In genomic region chr16:88742896-88743605, GRCh38 we compare ENCODE assay signal across 19 cellular contexts. TPM values are rescaled to one million over a fixed set of nuclear protein-coding genes. Genes with fewer than 3 reads are reported as not detected.
A peak's percentile ranks its signal among the peaks of the same experiment; 100 is the strongest.
DNase-seq lines count a peak whose midpoint lies in the region; ATAC-seq, FAIRE-seq and TF ChIP-seq lines count a peak whose summit lies in the region.
"Had no signal": no experiment of that assay in that cellular context is flagged by ENCODE, and none has a peak within 500 bp of the region (broad histone marks: within the 10 kb centered on the region; RNA-seq: fewer than 3 reads in every experiment).

No MANE protein-coding gene starts in this region.

- no TSS peak for BruUV-seq in HepG2 (replicated peaks; lab: Mats Ljungman, UMichigan)

- TF ChIP-seq POLR2A in HepG2 (IDR thresholded peaks at IDR 0.05; ENCODE audit: insufficient read depth in 1 of 2, low read depth in 2 of 2, low read length in 2 of 2) (no peak), right lobe of liver (IDR thresholded peaks at IDR 0.05) (no peak), transverse colon (IDR thresholded peaks at IDR 0.05) (no peak)

- H3K9me3 ChIP-seq in HepG2 (ENCODE audit: low read length) (no peaks in the 10 kb centered on the region), right lobe of liver (no peaks in the 10 kb centered on the region), transverse colon (no peaks in the 10 kb centered on the region)
- H3K9me3 ChIP-seq: SJCRH30 had no signal

- no peaks in the 10 kb centered on the region for H3K9me3 Mint-ChIP-seq in effector memory CD8-positive, alpha-beta T cell
- H3K9me3 Mint-ChIP-seq: CD4-positive, alpha-beta T cell; H9; IgD-negative memory B cell had no signal

- POLR2A ChIA-PET in HepG2 (lab: Yijun Ruan, JAX) = no interaction called here

- H2AFZ ChIP-seq in HepG2 (ENCODE audit: low read length) = no peak overlapping the region

- H3K27ac ChIP-seq in HepG2 (ENCODE audit: extremely low read length, insufficient read depth, low read length) = no peak overlapping the region
- no peak overlapping the region for H3K27ac ChIP-seq in right lobe of liver
- H3K27ac ChIP-seq in transverse colon = peak overlapping the region in 1 of 4 donors; percentile 45
- H3K27ac ChIP-seq: SJCRH30 had no signal

- no peak for ATAC-seq in HepG2
- ATAC-seq in right lobe of liver = no peak
- ATAC-seq in effector memory CD8-positive, alpha-beta T cell (replicated peaks) = no peak
- no peak for ATAC-seq in GM19324 (IDR thresholded peaks at IDR 0.05; ENCODE audit: low FRiP score, unreplicated experiment)
- no peak for ATAC-seq in SK-N-SH treated with all-trans-retinoic acid at 6 μM for 48 hours

- FAIRE-seq in HepG2 (lab: Jason Lieb, UNC) = no peak
- FAIRE-seq: A204.1 had no signal

- peak overlapping the region; percentile 19 to 38 for H3K27ac Mint-ChIP-seq in effector memory CD8-positive, alpha-beta T cell
- H3K27ac Mint-ChIP-seq: H9 had no signal

- peaks cover 14 to 31% of the 10 kb centered on the region in 2 donors for H3K4me1 Mint-ChIP-seq in effector memory CD8-positive, alpha-beta T cell (ENCODE audit: low read depth in 2 of 2)

- no peak for DNase-seq in HepG2 (ENCODE audit: low spot score)
- no peak for DNase-seq in right lobe of liver
- peak; percentile 48 for DNase-seq in NAMALWA (ENCODE audit: low spot score)
- no peak for DNase-seq in effector memory CD8-positive, alpha-beta T cell
- DNase-seq in transverse colon = peak; percentile 44
- no peak for DNase-seq in COR-L47 (lab: John Stamatoyannopoulos, UW)
- DNase-seq: GF-D8, NCI-H1048, NCI-H1417 treated with DMSO at 0.1 percent for 48 hours, NCI-H187, NCI-H446 treated with DMSO at 0.1 percent for 48 hours had no signal

- H3K36me3 ChIP-seq in HepG2 (replicated peaks in 1 of 2; ENCODE audit: control insufficient read depth in 1 of 2, insufficient read depth in 2 of 2, low read length in 2 of 2) = peaks cover 23 to 37% of the 10 kb centered on the region in 2 experiments; a peak in 4 of 5 replicates
- peaks cover 0 to 6% (median 0%) of the 10 kb centered on the region in 4 donors for H3K36me3 ChIP-seq in right lobe of liver
- peaks cover 0 to 5% (median 0%) of the 10 kb centered on the region in 4 donors for H3K36me3 ChIP-seq in transverse colon
- H3K36me3 ChIP-seq: SJCRH30 had no signal

- H3K79me2 ChIP-seq in HepG2 (ENCODE audit: insufficient read depth, low read length) = no peaks in the 10 kb centered on the region

- H3K4me1 ChIP-seq in HepG2 (ENCODE audit: insufficient read depth, low read length) (no peaks in the 10 kb centered on the region), right lobe of liver (peaks cover 0 to 6% (median 3%) of the 10 kb centered on the region in 4 donors), transverse colon (peaks cover 21 to 35% (median 29%) of the 10 kb centered on the region in 4 donors)

- TF ChIP-seq RAD21 in HepG2 (CRISPR knock-in tag; IDR thresholded peaks at IDR 0.05) = no peak

- 99% methylated on average over 15 of the region's 19 CpGs for WGBS in HepG2 (ENCODE audit: low lambda C conversion rate)
- WGBS in right lobe of liver (ENCODE audit: insufficient coverage, low coverage, low lambda C conversion rate, missing lambda C conversion rate) = no CpG with 5 or more reads among the region's 19 CpGs
- 84% methylated on average over 9 of the region's 19 CpGs; no CpG with 5 or more reads in 1 of the 2 donors for WGBS in transverse colon (ENCODE audit: low coverage in 1 of 2), 2 donors

- H4K20me1 ChIP-seq in HepG2 (ENCODE audit: insufficient read depth, low read length) = peaks cover 5% of the 10 kb centered on the region

- TF ChIP-seq EP300 in HepG2 (IDR thresholded peaks at IDR 0.05; ENCODE audit: low read depth in 2 of 2, low read length in 2 of 2) (no peak), HepG2 (CRISPR knock-in tag; IDR thresholded peaks at IDR 0.05; ENCODE audit: borderline replicate concordance) (no peak), transverse colon (IDR thresholded peaks at IDR 0.05; ENCODE audit: low read depth) (no peak)

- intact Hi-C loops in HepG2 (cut with micrococcal nuclease; ENCODE audit: unreplicated experiment) = loop anchor here (5.0 kb wide), 1 partner anchor 424 kb away; no protein-coding TSS in a partner anchor
- intact Hi-C loops in right lobe of liver (cut with DNase I) = loop anchor here in 1 of 2 donors (5.0 kb wide), 1 partner anchor 44 kb away; the partner anchor contains the start of gene PIEZO1
- intact Hi-C loops in transverse colon (cut with DNase I; ENCODE audit: low total_unique reads) = loop anchor here (5.0 kb wide), 1 partner anchor 44 kb away; the partner anchor contains the start of gene PIEZO1

- TF ChIP-seq CTCF in HepG2 (CRISPR knock-in tag; IDR thresholded peaks at IDR 0.05) = no peak
- no peak for TF ChIP-seq CTCF in right lobe of liver (IDR thresholded peaks at IDR 0.05)
- TF ChIP-seq CTCF in transverse colon (IDR thresholded peaks at IDR 0.05) = no peak

- in situ Hi-C loops in HepG2 (cut with HindIII; ENCODE audit: extremely low pct_ligation_motif_present, low pct_unique_long_range_greater_than_20kb) = no loop called here
- in situ Hi-C loops in transverse colon (cut with MboI; ENCODE audit: low pct_ligation_motif_present in 1 of 4, low pct_unique_long_range_greater_than_20kb in 1 of 4, low sequenced_read_pairs in 3 of 4) = loop anchor here in 1 of 4 donors (25.0 kb wide), 1 partner anchor 469 kb away; the partner anchor contains the start of genes SLC22A31 and ZNF778

- H3K4me2 ChIP-seq in HepG2 (ENCODE audit: low read depth, low read length) = no peak overlapping the region

- H3K36me3 Mint-ChIP-seq in effector memory CD8-positive, alpha-beta T cell (ENCODE audit: insufficient read depth) = peaks cover 23% of the 10 kb centered on the region

- CTCF ChIA-PET in HepG2 (lab: Yijun Ruan, JAX; ENCODE audit: low intra/inter-chr PET ratio, low total read pairs) = interaction anchor here (0.6 to 2.0 kb wide), 5 partner anchors 41 to 424 kb away, joined by 3 to 10 read pairs (median 5); partner anchors contain the start of gene PIEZO1

- H3K27me3 Mint-ChIP-seq in effector memory CD8-positive, alpha-beta T cell = no peaks in the 10 kb centered on the region
- H3K27me3 Mint-ChIP-seq: CD4-positive, alpha-beta T cell; IgD-negative memory B cell had no signal

- H3K9ac ChIP-seq in HepG2 (ENCODE audit: insufficient read depth, low read depth, low read length) = no peak overlapping the region

- H3K4me3 ChIP-seq in HepG2 (replicated peaks in 1 of 3; ENCODE audit: insufficient read depth in 1 of 3, low read depth in 2 of 3, low read length in 3 of 3) (no peak overlapping the region), right lobe of liver (no peak overlapping the region), transverse colon (no peak overlapping the region)
- H3K4me3 ChIP-seq: SJCRH30 had no signal

- no peaks in the 10 kb centered on the region; a peak in 1 of 5 replicates for H3K27me3 ChIP-seq in HepG2 (ENCODE audit: control insufficient read depth in 1 of 2, insufficient read depth in 2 of 2, low read length in 2 of 2)
- no peaks in the 10 kb centered on the region for H3K27me3 ChIP-seq in right lobe of liver
- H3K27me3 ChIP-seq in transverse colon = no peaks in the 10 kb centered on the region
- H3K27me3 ChIP-seq: SJCRH30 had no signal

- H3K4me3 Mint-ChIP-seq in effector memory CD8-positive, alpha-beta T cell = no peak overlapping the region
- H3K4me3 Mint-ChIP-seq: CD4-positive, alpha-beta T cell; H9 had no signal

RNA-seq across cellular contexts. Expression of gene CTU2, which starts 36.7 kb away (rescaled TPM):
- total RNA-seq in HepG2 (2016; rRNA removed; fragmentation: Illumina TruSeq; extraction: Trizol) (21.9 TPM in 2 replicates), right lobe of liver (1 to 10 TPM; 5.0 to 9.5 (median 8.2) TPM), transverse colon (1 to 10 TPM in 3 of 4 donors, not detected in 1; 2.8 to 5.6 (median 4.2) TPM)
- 11.4 and 12.8 TPM in 2 replicates for total RNA-seq in HepG2 (2016; cell fraction: cytosol; rRNA removed; fragmentation: Illumina TruSeq; extraction: Trizol; ENCODE audit: low read depth)
- total RNA-seq in HepG2 (2016; cell fraction: insoluble cytoplasmic fraction; rRNA removed; fragmentation: Illumina TruSeq; extraction: Trizol) = 16.8 and 22.4 TPM in 2 replicates
- total RNA-seq in HepG2 (2016; cell fraction: membrane; rRNA removed; fragmentation: Illumina TruSeq; extraction: Trizol) = 13.8 and 15.9 TPM in 2 replicates
- 16.7 and 17.2 TPM in 2 replicates for total RNA-seq in HepG2 (2016; cell fraction: nucleus; rRNA removed; fragmentation: Illumina TruSeq; extraction: Trizol)
- 13.3 and 18.5 TPM in 2 replicates for polyA plus RNA-seq in HepG2 (2011; rRNA removed)
- polyA plus RNA-seq in HepG2 (2011; cell fraction: cytosol; rRNA removed) = 11.8 and 19.4 TPM in 2 replicates
- polyA plus RNA-seq in HepG2 (2011; cell fraction: nucleus; rRNA removed) = 63.3 and 73.6 TPM in 2 replicates
- polyA plus RNA-seq in HepG2 (2012) = 11.6 and 15.1 TPM in 2 replicates
- polyA plus RNA-seq in HepG2 (2016; cell fraction: cytosol; fragmentation: Illumina TruSeq; extraction: Trizol; ENCODE audit: low read depth) = 12.4 and 16.5 TPM in 2 replicates
- polyA plus RNA-seq in HepG2 (2016; cell fraction: insoluble cytoplasmic fraction; fragmentation: Illumina TruSeq; extraction: Trizol; ENCODE audit: low read depth) = 20.9 and 22.4 TPM in 2 replicates
- polyA plus RNA-seq in HepG2 (2016; cell fraction: membrane; fragmentation: Illumina TruSeq; extraction: Trizol; ENCODE audit: low read depth) = 13.3 and 14.9 TPM in 2 replicates
- polyA plus RNA-seq in HepG2 (2016; cell fraction: nucleus; fragmentation: Illumina TruSeq; extraction: Trizol; ENCODE audit: insufficient read depth, low read depth) = 39.4 and 44.9 TPM in 2 replicates
- 23.1 and 25.7 TPM in 2 replicates for polyA minus RNA-seq in HepG2 (2011; rRNA and poly(A)+ RNA removed; ENCODE audit: low replicate concordance)
- polyA minus RNA-seq in HepG2 (2011; cell fraction: cytosol; rRNA and poly(A)+ RNA removed) = 15.2 and 18.6 TPM in 2 replicates
- polyA minus RNA-seq in HepG2 (2011; cell fraction: nucleus; rRNA and poly(A)+ RNA removed) = 19.3 and 20.7 TPM in 2 replicates

RNA-seq across cellular contexts. Expression of gene RNF166, which starts 36.8 kb away (rescaled TPM):
- 15.1 and 23.0 TPM in 2 replicates for total RNA-seq in HepG2 (2016; rRNA removed; fragmentation: Illumina TruSeq; extraction: Trizol)
- total RNA-seq in HepG2 (2016; cell fraction: cytosol; rRNA removed; fragmentation: Illumina TruSeq; extraction: Trizol; ENCODE audit: low read depth) = 36.0 and 37.2 TPM in 2 replicates
- 17.3 and 23.3 TPM in 2 replicates for total RNA-seq in HepG2 (2016; cell fraction: insoluble cytoplasmic fraction; rRNA removed; fragmentation: Illumina TruSeq; extraction: Trizol)
- 41.6 and 45.9 TPM in 2 replicates for total RNA-seq in HepG2 (2016; cell fraction: membrane; rRNA removed; fragmentation: Illumina TruSeq; extraction: Trizol)
- 14.0 and 14.1 TPM in 2 replicates for total RNA-seq in HepG2 (2016; cell fraction: nucleus; rRNA removed; fragmentation: Illumina TruSeq; extraction: Trizol)
- polyA plus RNA-seq in HepG2 (2011; rRNA removed) = 21.4 and 26.2 TPM in 2 replicates
- polyA plus RNA-seq in HepG2 (2011; cell fraction: cytosol; rRNA removed) = 14.8 and 24.4 TPM in 2 replicates
- polyA plus RNA-seq in HepG2 (2011; cell fraction: nucleus; rRNA removed) = 83.8 and 91.3 TPM in 2 replicates
- polyA plus RNA-seq in HepG2 (2012) = 12.2 and 16.1 TPM in 2 replicates
- 22.9 and 25.4 TPM in 2 replicates for polyA plus RNA-seq in HepG2 (2016; cell fraction: cytosol; fragmentation: Illumina TruSeq; extraction: Trizol; ENCODE audit: low read depth)
- polyA plus RNA-seq in HepG2 (2016; cell fraction: insoluble cytoplasmic fraction; fragmentation: Illumina TruSeq; extraction: Trizol; ENCODE audit: low read depth) = 19.2 and 20.2 TPM in 2 replicates
- 32.0 and 34.1 TPM in 2 replicates for polyA plus RNA-seq in HepG2 (2016; cell fraction: membrane; fragmentation: Illumina TruSeq; extraction: Trizol; ENCODE audit: low read depth)
- polyA plus RNA-seq in HepG2 (2016; cell fraction: nucleus; fragmentation: Illumina TruSeq; extraction: Trizol; ENCODE audit: insufficient read depth, low read depth) = 36.7 and 43.4 TPM in 2 replicates
- polyA minus RNA-seq in HepG2 (2011; rRNA and poly(A)+ RNA removed; ENCODE audit: low replicate concordance) = 11.5 and 25.6 TPM in 2 replicates
- polyA minus RNA-seq in HepG2 (2011; cell fraction: cytosol; rRNA and poly(A)+ RNA removed) = 12.9 and 17.8 TPM in 2 replicates
- polyA minus RNA-seq in HepG2 (2011; cell fraction: nucleus; rRNA and poly(A)+ RNA removed) = 14.2 and 18.7 TPM in 2 replicates
- total RNA-seq in right lobe of liver = 10 to 100 TPM in 2 of 6 experiments, 1 to 10 TPM in 4; 8.1 to 12.8 (median 10.0) TPM
- total RNA-seq in transverse colon = 10 to 100 TPM; 10.3 to 15.3 (median 14.4) TPM

RNA-seq across cellular contexts. Expression of gene PIEZO1, which starts 42.0 kb away (rescaled TPM):
- total RNA-seq in HepG2 (2016; rRNA removed; fragmentation: Illumina TruSeq; extraction: Trizol) (32.5 and 85.0 TPM in 2 replicates), right lobe of liver (10 to 100 TPM; 48.9 to 91.9 (median 64.4) TPM), transverse colon (100 to 1,000 TPM; 133 to 546 (median 179) TPM)
- 42.1 and 42.4 TPM in 2 replicates for total RNA-seq in HepG2 (2016; cell fraction: cytosol; rRNA removed; fragmentation: Illumina TruSeq; extraction: Trizol; ENCODE audit: low read depth)
- 27.7 and 89.8 TPM in 2 replicates for total RNA-seq in HepG2 (2016; cell fraction: insoluble cytoplasmic fraction; rRNA removed; fragmentation: Illumina TruSeq; extraction: Trizol)
- total RNA-seq in HepG2 (2016; cell fraction: membrane; rRNA removed; fragmentation: Illumina TruSeq; extraction: Trizol) = 37.0 TPM in 2 replicates
- 117 and 146 TPM in 2 replicates for total RNA-seq in HepG2 (2016; cell fraction: nucleus; rRNA removed; fragmentation: Illumina TruSeq; extraction: Trizol)
- 67.9 and 93.5 TPM in 2 replicates for polyA plus RNA-seq in HepG2 (2011; rRNA removed)
- polyA plus RNA-seq in HepG2 (2011; cell fraction: cytosol; rRNA removed) = 42.8 and 69.2 TPM in 2 replicates
- 643 and 860 TPM in 2 replicates for polyA plus RNA-seq in HepG2 (2011; cell fraction: nucleus; rRNA removed)
- 52.4 and 78.3 TPM in 2 replicates for polyA plus RNA-seq in HepG2 (2012)
- 12.7 and 13.6 TPM in 2 replicates for polyA plus RNA-seq in HepG2 (2016; cell fraction: cytosol; fragmentation: Illumina TruSeq; extraction: Trizol; ENCODE audit: low read depth)
- polyA plus RNA-seq in HepG2 (2016; cell fraction: insoluble cytoplasmic fraction; fragmentation: Illumina TruSeq; extraction: Trizol; ENCODE audit: low read depth) = 33.4 and 36.7 TPM in 2 replicates
- 20.6 and 22.7 TPM in 2 replicates for polyA plus RNA-seq in HepG2 (2016; cell fraction: membrane; fragmentation: Illumina TruSeq; extraction: Trizol; ENCODE audit: low read depth)
- polyA plus RNA-seq in HepG2 (2016; cell fraction: nucleus; fragmentation: Illumina TruSeq; extraction: Trizol; ENCODE audit: insufficient read depth, low read depth) = 296 and 336 TPM in 2 replicates
- polyA minus RNA-seq in HepG2 (2011; rRNA and poly(A)+ RNA removed; ENCODE audit: low replicate concordance) = 101 and 184 TPM in 2 replicates
- 44.8 and 52.9 TPM in 2 replicates for polyA minus RNA-seq in HepG2 (2011; cell fraction: cytosol; rRNA and poly(A)+ RNA removed)
- polyA minus RNA-seq in HepG2 (2011; cell fraction: nucleus; rRNA and poly(A)+ RNA removed) = 89.5 and 109 TPM in 2 replicates

RNA-seq across cellular contexts. Expression of gene SNAI3, which starts 56.7 kb away (rescaled TPM):
- total RNA-seq in HepG2 (2016; rRNA removed; fragmentation: Illumina TruSeq; extraction: Trizol) = 0.09 and 0.18 TPM in 2 replicates
- not detected in 2 replicates for total RNA-seq in HepG2 (2016; cell fraction: cytosol; rRNA removed; fragmentation: Illumina TruSeq; extraction: Trizol; ENCODE audit: low read depth)
- total RNA-seq in HepG2 (2016; cell fraction: insoluble cytoplasmic fraction; rRNA removed; fragmentation: Illumina TruSeq; extraction: Trizol) = 0.13 and 0.17 TPM in 2 replicates
- 0.12 TPM in 1 of 2 replicates, not detected in the other for total RNA-seq in HepG2 (2016; cell fraction: membrane; rRNA removed; fragmentation: Illumina TruSeq; extraction: Trizol)
- total RNA-seq in HepG2 (2016; cell fraction: nucleus; rRNA removed; fragmentation: Illumina TruSeq; extraction: Trizol) = not detected in 2 replicates
- polyA plus RNA-seq in HepG2 (2011; rRNA removed) = 0.18 and 0.40 TPM in 2 replicates
- 0.18 and 0.44 TPM in 2 replicates for polyA plus RNA-seq in HepG2 (2011; cell fraction: cytosol; rRNA removed)
- polyA plus RNA-seq in HepG2 (2011; cell fraction: nucleus; rRNA removed) = 0.35 and 0.64 TPM in 2 replicates
- polyA plus RNA-seq in HepG2 (2012) = 0.40 and 0.47 TPM in 2 replicates
- 0.08 TPM in 1 of 2 replicates, not detected in the other for polyA plus RNA-seq in HepG2 (2016; cell fraction: cytosol; fragmentation: Illumina TruSeq; extraction: Trizol; ENCODE audit: low read depth)
- polyA plus RNA-seq in HepG2 (2016; cell fraction: insoluble cytoplasmic fraction; fragmentation: Illumina TruSeq; extraction: Trizol; ENCODE audit: low read depth) = 0.26 TPM in 1 of 2 replicates, not detected in the other
- 0.15 and 0.21 TPM in 2 replicates for polyA plus RNA-seq in HepG2 (2016; cell fraction: membrane; fragmentation: Illumina TruSeq; extraction: Trizol; ENCODE audit: low read depth)
- polyA plus RNA-seq in HepG2 (2016; cell fraction: nucleus; fragmentation: Illumina TruSeq; extraction: Trizol; ENCODE audit: insufficient read depth, low read depth) = 0.27 TPM in 1 of 2 replicates, not detected in the other
- 0.84 TPM in 1 of 2 replicates, not detected in the other for polyA minus RNA-seq in HepG2 (2011; rRNA and poly(A)+ RNA removed; ENCODE audit: low replicate concordance)
- not detected in 2 replicates for polyA minus RNA-seq in HepG2 (2011; cell fraction: cytosol; rRNA and poly(A)+ RNA removed)
- polyA minus RNA-seq in HepG2 (2011; cell fraction: nucleus; rRNA and poly(A)+ RNA removed) = not detected in 2 replicates
- under 1 TPM; 0.15 to 0.98 (median 0.35) TPM for total RNA-seq in right lobe of liver
- 1 to 10 TPM in 1 of 4 donors, under 1 TPM in 2, not detected in 1; 0.27 to 2.9 (median 0.75) TPM for total RNA-seq in transverse colon
- total RNA-seq: MCF 10A had no signal

Comparison
In these comparisons a context has a peak if more than half of its experiments do, and no peak if none do; other contexts are left out.
1. DNase-seq: peak in NAMALWA (single experiment) and transverse colon (single experiment); none in HepG2 (single experiment), right lobe of liver (0 of 3), effector memory CD8-positive, alpha-beta T cell (0 of 3) and COR-L47 (single experiment).